Comparison of ENCODE assay signal across 17 cellular contexts in genomic region chr16:24852281-24852721, GRCh38. TPM values are rescaled to one million over a fixed set of nuclear protein-coding genes. Genes with fewer than 3 reads are reported as not detected.
DNase-seq lines count a peak whose midpoint lies in the region; FAIRE-seq lines count a peak whose summit lies in the region.
"Had no signal": no experiment of that assay in that cellular context is flagged by ENCODE, and none has a peak within 500 bp of the region (broad histone marks: within the 10 kb centered on the region; RNA-seq: fewer than 3 reads in every experiment).

No MANE protein-coding gene starts in this region.

- H4K91ac ChIP-seq in neuronal stem cell (ENCODE audit: low read depth, low read length, poor library complexity): no peak overlapping the region

- DNase-seq in Ammon's horn (ENCODE audit: low spot score) (peak; percentile 66), ELR (ENCODE audit: low read depth) (peak; percentile 51), medulla oblongata (ENCODE audit: extremely low spot score) (peak; percentile 61), neuronal stem cell (ENCODE audit: low spot score) (no peak), HTR-8/SVneo (ENCODE audit: insufficient read length, low spot score) (no peak), DMS 273 (lab: John Stamatoyannopoulos, UW; ENCODE audit: unreplicated experiment) (no peak)
- DNase-seq: activated gamma-delta T cell treated with Interleukin-2 at 50 U/mL for 16 hours; AML-193; aorta; colonic mucosa; gastrocnemius medialis; naive thymus-derived CD4-positive, alpha-beta T cell; NCI-H2081; NCI-H82; psoas muscle; RPMI8226 had no signal

- no peak overlapping the region for H3K23ac ChIP-seq in neuronal stem cell (ENCODE audit: low read depth, low read length, poor library complexity)

- H2AK5ac ChIP-seq in neuronal stem cell (ENCODE audit: low read depth, low read length): no peak overlapping the region

- no peak overlapping the region for H3K14ac ChIP-seq in neuronal stem cell (ENCODE audit: low read length)

- H3K4me3 ChIP-seq in neuronal stem cell (ENCODE audit: low read length in 2 of 2): no peak overlapping the region
- H3K4me3 ChIP-seq: colonic mucosa, gastrocnemius medialis, psoas muscle had no signal

- no peak overlapping the region for H2BK12ac ChIP-seq in neuronal stem cell (ENCODE audit: low read length)

- H3K27me3 ChIP-seq in neuronal stem cell (ENCODE audit: control insufficient read depth in 3 of 3, insufficient read depth in 3 of 3, low read depth in 1 of 3, low read length in 3 of 3): peaks cover 0 to 5% (median 0%) of the 10 kb centered on the region in 3 experiments
- H3K27me3 ChIP-seq: colonic mucosa, gastrocnemius medialis had no signal

- no CpG with 5 or more reads among the region's 8 CpGs for WGBS in neuronal stem cell (ENCODE audit: extremely low coverage in 2 of 2, insufficient read length in 2 of 2, insufficient replicate concordance in 1 of 2), 2 donors

- no peak overlapping the region for H3K4me2 ChIP-seq in neuronal stem cell (ENCODE audit: insufficient read depth, low read length, poor library complexity, severe bottlenecking)

- no peak overlapping the region for H2BK15ac ChIP-seq in neuronal stem cell (ENCODE audit: low read length)

- no peaks in the 10 kb centered on the region for H3K9me3 ChIP-seq in neuronal stem cell (replicated peaks in 1 of 2; ENCODE audit: control insufficient read depth in 2 of 2, insufficient read depth in 1 of 2, low read depth in 1 of 2, low read length in 2 of 2)
- H3K9me3 ChIP-seq: colonic mucosa, gastrocnemius medialis, psoas muscle had no signal

- H3K36me3 ChIP-seq in neuronal stem cell (replicated peaks in 1 of 2; ENCODE audit: control insufficient read depth in 2 of 2, insufficient read depth in 2 of 2, low read length in 2 of 2): no peaks in the 10 kb centered on the region
- H3K36me3 ChIP-seq: colonic mucosa, gastrocnemius medialis had no signal

- no peak overlapping the region for H2BK120ac ChIP-seq in neuronal stem cell (ENCODE audit: low read depth, low read length)

- no peak overlapping the region for H3K9ac ChIP-seq in neuronal stem cell (ENCODE audit: low read depth, low read length, poor library complexity)

- H3K79me1 ChIP-seq in neuronal stem cell (ENCODE audit: low read depth, low read length): no peaks in the 10 kb centered on the region

- H3K4me1 ChIP-seq in neuronal stem cell (ENCODE audit: control insufficient read depth in 2 of 2, insufficient read depth in 1 of 2, low read depth in 1 of 2, low read length in 2 of 2): peaks cover 0 to 3% of the 10 kb centered on the region in 2 donors
- H3K4me1 ChIP-seq: colonic mucosa, gastrocnemius medialis, psoas muscle had no signal

- no peak overlapping the region for H2BK5ac ChIP-seq in neuronal stem cell (ENCODE audit: low read length)

- FAIRE-seq in HTR-8/SVneo (lab: Jason Lieb, UNC): no peak

- H3K27ac ChIP-seq in angular gyrus (ENCODE audit: low read depth, low read length) (peak overlapping the region; percentile 94), neuronal stem cell (replicated peaks; ENCODE audit: low read length) (no peak overlapping the region)
- H3K27ac ChIP-seq: colonic mucosa, gastrocnemius medialis, psoas muscle had no signal

- H2AFZ ChIP-seq in neuronal stem cell (ENCODE audit: low read length): no peak overlapping the region

- no peak overlapping the region for H3K4ac ChIP-seq in neuronal stem cell (ENCODE audit: low read length)

- H3K18ac ChIP-seq in neuronal stem cell (ENCODE audit: low read length): no peak overlapping the region

- no peak overlapping the region for H4K8ac ChIP-seq in neuronal stem cell (ENCODE audit: low read depth, low read length)

RNA-seq across cellular contexts. Expression of gene SLC5A11, which starts 6.5 kb away (rescaled TPM):
- polyA plus RNA-seq in neuronal stem cell (2013, experiment 1 of 2): 0.01 TPM
- 0.03 TPM for polyA plus RNA-seq in neuronal stem cell (2013, experiment 2 of 2)
- polyA plus RNA-seq: naive thymus-derived CD4-positive, alpha-beta T cell had no signal

Comparison
In these comparisons a context has a peak if more than half of its experiments do, and no peak if none do; other contexts are left out.
1. DNase-seq: peak in Ammon's horn (single experiment), ELR (single experiment) and medulla oblongata (single experiment); none in neuronal stem cell (single experiment), HTR-8/SVneo (single experiment) and DMS 273 (single experiment).